In the genomic region with DNA sequence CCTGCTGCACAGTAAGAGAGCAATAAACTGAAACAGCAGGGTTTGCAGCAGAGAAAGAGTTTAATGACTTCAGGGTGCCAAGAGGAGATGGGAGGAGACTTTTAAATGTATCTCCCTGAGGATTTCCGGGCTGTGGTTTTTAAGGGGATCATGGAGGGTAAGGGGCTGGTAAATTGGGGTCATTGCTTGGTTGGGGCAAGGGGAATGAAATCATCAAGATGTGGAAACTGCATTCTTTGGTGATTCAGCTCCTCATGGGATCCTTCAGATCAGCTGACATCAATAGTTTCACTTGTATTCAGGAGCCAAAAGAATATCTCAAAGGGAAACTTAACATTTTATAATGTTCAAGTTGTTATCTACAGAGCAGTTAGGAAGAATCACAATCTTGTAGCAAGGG, we compare ENCODE assay signal across 20 cellular contexts.
"Had no signal": no experiment of that assay in that cellular context is flagged by ENCODE, and none has a peak within 500 bp of the region (broad histone marks: within the 10 kb centered on the region; RNA-seq: fewer than 3 reads in every experiment).

No MANE protein-coding gene starts in this region.

- H3K27me3 Mint-ChIP-seq: stimulated activated naive B cell treated with anti-CD40 and anti-IgM and Interleukin-4, amounts not matched to agents 10 μg/mL and 1 μg/mL and 100 μg/mL, for 72 hours; stimulated activated naive CD8-positive, alpha-beta T cell treated with anti-CD3 and anti-CD28 coated beads, Interleukin-15, amount 100 ng/mL, for 72 hours had no signal

- H3K4me1 ChIP-seq: colonic mucosa, esophagus squamous epithelium, heart right ventricle, psoas muscle, right lobe of liver, transverse colon had no signal

- DNase-seq: colonic mucosa; dermis blood vessel endothelial cell; esophagus squamous epithelium; heart right ventricle; hypothalamus; islet precursor cell; mammary epithelial cell; naive thymus-derived CD4-positive, alpha-beta T cell; psoas muscle; retina; right lobe of liver; stimulated activated CD4-positive, alpha-beta T cell treated with anti-CD3 and anti-CD28 coated beads, Interleukin-2, amount 100 ng/mL, for 24 hours; stimulated activated CD4-positive, alpha-beta T cell treated with anti-CD3 and anti-CD28 coated beads, Interleukin-4, amount 100 ng/mL, for 4 hours; stimulated activated naive B cell treated with anti-CD40 and anti-IgM and Interleukin-4, amounts not matched to agents 10 μg/mL and 1 μg/mL and 100 μg/mL, for 72 hours; stimulated activated naive CD8-positive, alpha-beta T cell treated with anti-CD3 and anti-CD28 coated beads, Interleukin-15, amount 100 ng/mL, for 72 hours; transverse colon had no signal

- H3K4me1 Mint-ChIP-seq: naive thymus-derived CD4-positive, alpha-beta T cell; stimulated activated naive B cell treated with anti-CD40 and anti-IgM and Interleukin-4, amounts not matched to agents 10 μg/mL and 1 μg/mL and 100 μg/mL, for 72 hours; stimulated activated naive CD8-positive, alpha-beta T cell treated with anti-CD3 and anti-CD28 coated beads, Interleukin-15, amount 100 ng/mL, for 72 hours had no signal

- H3K27ac ChIP-seq: colonic mucosa, esophagus squamous epithelium, heart right ventricle, neutrophil, psoas muscle, right lobe of liver, skin epidermis, thoracic aorta, transverse colon had no signal

- H3K4me3 Mint-ChIP-seq: naive thymus-derived CD4-positive, alpha-beta T cell; stimulated activated naive B cell treated with anti-CD40 and anti-IgM and Interleukin-4, amounts not matched to agents 10 μg/mL and 1 μg/mL and 100 μg/mL, for 72 hours; stimulated activated naive CD8-positive, alpha-beta T cell treated with anti-CD3 and anti-CD28 coated beads, Interleukin-15, amount 100 ng/mL, for 72 hours had no signal

- H3K27me3 ChIP-seq: colonic mucosa, esophagus squamous epithelium, heart right ventricle, neutrophil, right lobe of liver, transverse colon had no signal

- H3K27ac Mint-ChIP-seq: naive thymus-derived CD4-positive, alpha-beta T cell; stimulated activated naive B cell treated with anti-CD40 and anti-IgM and Interleukin-4, amounts not matched to agents 10 μg/mL and 1 μg/mL and 100 μg/mL, for 72 hours; stimulated activated naive CD8-positive, alpha-beta T cell treated with anti-CD3 and anti-CD28 coated beads, Interleukin-15, amount 100 ng/mL, for 72 hours had no signal

- ATAC-seq: heart right ventricle; left lobe of liver; naive thymus-derived CD4-positive, alpha-beta T cell; psoas muscle; right lobe of liver; stimulated activated naive B cell treated with anti-CD40 and anti-IgM and Interleukin-4, amounts not matched to agents 10 μg/mL and 1 μg/mL and 100 μg/mL, for 72 hours; stimulated activated naive CD8-positive, alpha-beta T cell treated with anti-CD3 and anti-CD28 coated beads, Interleukin-15, amount 100 ng/mL, for 72 hours had no signal

- H3K9me3 ChIP-seq: colonic mucosa, thoracic aorta, transverse colon had no signal

- H3K36me3 ChIP-seq: colonic mucosa, esophagus squamous epithelium, heart right ventricle, neutrophil, right lobe of liver, thoracic aorta, transverse colon had no signal

- H3K4me3 ChIP-seq: colonic mucosa, esophagus squamous epithelium, heart right ventricle, psoas muscle, right lobe of liver, skin epidermis, thoracic aorta, transverse colon had no signal

- H3K36me3 Mint-ChIP-seq: naive thymus-derived CD4-positive, alpha-beta T cell; stimulated activated naive B cell treated with anti-CD40 and anti-IgM and Interleukin-4, amounts not matched to agents 10 μg/mL and 1 μg/mL and 100 μg/mL, for 72 hours had no signal
